Comparison of ENCODE assay signal across 1 cellular context in genomic region chrX:122940199-122940598, GRCh38.
TF ChIP-seq lines count a peak whose summit lies in the region.

No MANE protein-coding gene starts in this region.

TF ChIP-seq in HepG2, 621 proteins besides CTCF, POLR2A, EP300 and RAD21 (continued from another document):
- TF ChIP-seq MAFF (IDR thresholded peaks at IDR 0.05; ENCODE audit: low read depth, low read length) (peak; percentile 12; the same call in 1 of the 2 replicates), MAFK (conservative IDR thresholded peaks at IDR 0.05 in 1 of 2, IDR thresholded peaks at IDR 0.05 in 1 of 2; ENCODE audit: low read length in 2 of 2) (peak; percentile 26 to 52; a peak in 3 of 4 replicates)
